In the genomic region with DNA sequence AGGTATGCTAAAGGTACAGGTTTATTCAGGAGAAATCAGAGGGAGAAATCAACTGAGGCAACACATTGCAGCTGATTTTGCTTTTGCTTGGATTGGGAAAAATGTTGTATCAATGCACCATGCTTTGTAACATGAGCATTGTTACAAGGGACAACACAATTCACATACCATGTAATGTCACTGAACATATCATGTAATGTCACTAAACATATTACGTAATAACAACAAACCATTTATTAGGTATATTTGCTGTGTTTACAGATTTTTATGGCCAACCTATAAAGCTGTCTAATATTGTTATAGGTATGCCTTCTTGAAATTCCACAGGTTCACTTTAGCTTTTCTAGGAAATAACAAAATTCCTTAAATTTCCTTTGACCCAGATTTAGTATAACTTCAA, we compare ENCODE assay signal across 3 cellular contexts.
A peak's percentile ranks its signal among the peaks of the same experiment; 100 is the strongest.
TF ChIP-seq lines count a peak whose summit lies in the region.

No MANE protein-coding gene starts in this region.

TF ChIP-seq in IMR-90, 13 proteins besides CTCF, POLR2A, EP300 and RAD21:
- TF ChIP-seq CEBPB (IDR thresholded peaks at IDR 0.05; ENCODE audit: low read depth, low read length) (peak; percentile 90), RCOR1 (IDR thresholded peaks at IDR 0.05; ENCODE audit: insufficient replicate concordance, low read length) (no peak)

TF ChIP-seq in GM12878, 131 proteins besides CTCF, POLR2A, EP300 and RAD21:
- TF ChIP-seq ZNF207 (IDR thresholded peaks at IDR 0.05; ENCODE audit: borderline replicate concordance) (no peak), CHD1 (IDR thresholded peaks at IDR 0.05; ENCODE audit: low read depth, low read length) (no peak), HDGF (IDR thresholded peaks at IDR 0.05) (no peak), STAT1 (conservative IDR thresholded peaks at IDR 0.05) (no peak), BMI1 (IDR thresholded peaks at IDR 0.05; ENCODE audit: borderline replicate concordance) (no peak), SMAD1 (IDR thresholded peaks at IDR 0.05; ENCODE audit: low read depth, partially characterized antibody) (no peak), DPF2 (IDR thresholded peaks at IDR 0.05) (no peak), RELB (IDR thresholded peaks at IDR 0.05; ENCODE audit: low read depth) (no peak), FOXK2 (IDR thresholded peaks at IDR 0.05) (no peak), RB1 (IDR thresholded peaks at IDR 0.05; ENCODE audit: borderline replicate concordance) (no peak), LARP7 (IDR thresholded peaks at IDR 0.05) (no peak), MTA3 (IDR thresholded peaks at IDR 0.05; ENCODE audit: borderline replicate concordance, low read length) (no peak)
- TF ChIP-seq, protein P1, sequence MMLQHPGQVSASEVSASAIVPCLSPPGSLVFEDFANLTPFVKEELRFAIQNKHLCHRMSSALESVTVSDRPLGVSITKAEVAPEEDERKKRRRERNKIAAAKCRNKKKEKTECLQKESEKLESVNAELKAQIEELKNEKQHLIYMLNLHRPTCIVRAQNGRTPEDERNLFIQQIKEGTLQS (IDR thresholded peaks at IDR 0.05; ENCODE audit: borderline replicate concordance, extremely low read depth, low read depth, low read length), result no peak

TF ChIP-seq in H1, 55 proteins besides CTCF, POLR2A, EP300 and RAD21:
- TF ChIP-seq CEBPB (IDR thresholded peaks at IDR 0.05; ENCODE audit: low read depth, low read length) (peak; percentile 35; the same call in 1 of the 2 replicates), NRF1 (IDR thresholded peaks at IDR 0.05; ENCODE audit: low read depth, low read length) (no peak)
TF ChIP-seq in H1: peak in this region for 1.
